Comparison of ENCODE assay signal across 29 cellular contexts in the genomic region with DNA sequence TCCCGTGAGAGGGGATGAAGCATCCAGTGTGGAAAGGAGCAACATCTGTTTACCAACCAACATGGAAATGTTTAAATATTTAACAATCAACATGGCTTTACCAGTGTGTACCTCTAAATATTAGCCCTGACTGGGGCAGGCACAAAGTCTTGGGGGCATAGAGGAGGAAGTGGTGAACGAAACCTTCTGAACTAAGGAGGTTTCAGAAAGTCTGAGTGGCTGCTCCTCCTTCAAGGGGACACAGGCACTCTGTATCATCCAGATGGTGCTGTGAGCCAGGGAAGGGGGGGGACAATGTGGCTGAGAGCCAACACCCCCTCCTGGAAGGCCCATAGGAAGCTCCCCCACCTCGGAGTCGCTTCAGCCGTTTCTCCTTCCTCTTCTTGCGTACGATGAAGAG.
DNase-seq lines count a peak whose midpoint lies in the region; ATAC-seq, FAIRE-seq and TF ChIP-seq lines count a peak whose summit lies in the region.
"Had no signal": no experiment of that assay in that cellular context is flagged by ENCODE, and none has a peak within 500 bp of the region (broad histone marks: within the 10 kb centered on the region; RNA-seq: fewer than 3 reads in every experiment).

No MANE protein-coding gene starts in this region.

- H4K20me1 ChIP-seq in HepG2 (ENCODE audit: insufficient read depth, low read length) = 0 out of 2 replicates have a peak, but pooled peaks cover 3% of the 10 kb centered on the region

- in situ Hi-C loops in HepG2 (cut with HindIII; ENCODE audit: extremely low pct_ligation_motif_present, low pct_unique_long_range_greater_than_20kb) = loop anchor here (25.0 kb wide), 1 partner anchor 502 kb away; a partner anchor contains a TSS

- WGBS in HepG2 (ENCODE audit: low lambda C conversion rate) = 19% methylated on average over 2 of the region's 7 CpGs

- TF ChIP-seq EP300 in HepG2 (IDR thresholded peaks at IDR 0.05; ENCODE audit: low read depth in 2 of 2, low read length in 2 of 2) = no peak
- no peak for TF ChIP-seq EP300 in HepG2 (CRISPR knock-in tag; IDR thresholded peaks at IDR 0.05; ENCODE audit: borderline replicate concordance)

- no peaks in the 10 kb centered on the region for H3K9me3 Mint-ChIP-seq in chondrocyte (ENCODE audit: low read depth)
- H3K9me3 Mint-ChIP-seq: activated CD4-positive, alpha-beta T cell treated with anti-CD3 and anti-CD28 coated beads, Interleukin-2, amount 10 ng/mL, durations not matched to agents 7 days and 5 days; IgD-negative memory B cell; stimulated activated naive CD8-positive, alpha-beta T cell treated with anti-CD3 and anti-CD28 coated beads, Interleukin-15, Interleukin-2, amounts not matched to agents 100 ng/mL and 50 ng/mL, for 24 hours had no signal

- H3K4me2 ChIP-seq in HepG2 (ENCODE audit: low read depth, low read length) = no peak overlapping the region

- H3K27me3 Mint-ChIP-seq in chondrocyte (ENCODE audit: low read depth) = peaks cover 45% of the 10 kb centered on the region

- H3K27ac ChIP-seq in WERI-Rb-1 (no peak overlapping the region), HepG2 (ENCODE audit: extremely low read length, insufficient read depth, low read length) (no peak overlapping the region)
- H3K27ac ChIP-seq: cardiac muscle cell, lower lobe of right lung, right lobe of liver had no signal

- CTCF ChIA-PET in HepG2 (lab: Yijun Ruan, JAX; ENCODE audit: low intra/inter-chr PET ratio, low total read pairs) = no interaction called here

- ATAC-seq in HG03175 (IDR thresholded peaks at IDR 0.05; ENCODE audit: unreplicated experiment) = peak; percentile 57
- no peak for ATAC-seq in HG02884 (IDR thresholded peaks at IDR 0.05; ENCODE audit: unreplicated experiment)
- no peak for ATAC-seq in HepG2
- ATAC-seq: lower lobe of right lung, mucosa of descending colon, PC-3, right lobe of liver, Right ventricle myocardium inferior had no signal

- no peak overlapping the region for H3K9ac ChIP-seq in HepG2 (ENCODE audit: insufficient read depth, low read depth, low read length)

- TF ChIP-seq CTCF in chondrocyte (IDR thresholded peaks at IDR 0.05) (no peak), WERI-Rb-1 (IDR thresholded peaks at IDR 0.05; ENCODE audit: low read depth, low read length) (no peak), HepG2 (CRISPR knock-in tag; IDR thresholded peaks at IDR 0.05) (no peak)

- H3K4me3 Mint-ChIP-seq in chondrocyte (ENCODE audit: unreplicated experiment) = no peak overlapping the region
- H3K4me3 Mint-ChIP-seq: activated CD4-positive, alpha-beta T cell treated with anti-CD3 and anti-CD28 coated beads, Interleukin-2, amount 10 ng/mL, durations not matched to agents 7 days and 5 days; IgD-negative memory B cell; stimulated activated naive CD8-positive, alpha-beta T cell treated with anti-CD3 and anti-CD28 coated beads, Interleukin-15, Interleukin-2, amounts not matched to agents 100 ng/mL and 50 ng/mL, for 24 hours had no signal

- no peak for TF ChIP-seq RAD21 in HepG2 (CRISPR knock-in tag; IDR thresholded peaks at IDR 0.05)

- POLR2A ChIA-PET in HepG2 (lab: Yijun Ruan, JAX) = no interaction called here

- no peak overlapping the region for H3K27ac Mint-ChIP-seq in chondrocyte (ENCODE audit: unreplicated experiment)
- H3K27ac Mint-ChIP-seq: activated CD4-positive, alpha-beta T cell treated with anti-CD3 and anti-CD28 coated beads, Interleukin-2, amount 10 ng/mL, durations not matched to agents 7 days and 5 days; stimulated activated naive CD8-positive, alpha-beta T cell treated with anti-CD3 and anti-CD28 coated beads, Interleukin-15, Interleukin-2, amounts not matched to agents 100 ng/mL and 50 ng/mL, for 24 hours had no signal

- no peak overlapping the region for H3K4me3 ChIP-seq in WERI-Rb-1 (ENCODE audit: low read depth, low read length)
- no peak overlapping the region for H3K4me3 ChIP-seq in HepG2 (replicated peaks in 1 of 3; ENCODE audit: insufficient read depth in 1 of 3, low read depth in 2 of 3, low read length in 3 of 3)
- H3K4me3 ChIP-seq: cardiac muscle cell, lower lobe of right lung, mucosa of descending colon, right lobe of liver had no signal

- FAIRE-seq in GM12892 (lab: Jason Lieb, UNC) (peak; percentile 88), GM19239 (lab: Jason Lieb, UNC) (peak; percentile 68), HepG2 (lab: Jason Lieb, UNC) (no peak)
- FAIRE-seq: GM18507, kidney had no signal

- intact Hi-C loops in HepG2 (cut with micrococcal nuclease; ENCODE audit: unreplicated experiment) = no loop called here

- no peaks in the 10 kb centered on the region for H3K36me3 Mint-ChIP-seq in chondrocyte (ENCODE audit: low read depth)

- no peaks in the 10 kb centered on the region for H3K4me1 ChIP-seq in HepG2 (ENCODE audit: insufficient read depth, low read length)
- H3K4me1 ChIP-seq: lower lobe of right lung, right lobe of liver had no signal

- H3K9me3 ChIP-seq in WERI-Rb-1 (ENCODE audit: severe bottlenecking) = no peaks in the 10 kb centered on the region
- no peaks in the 10 kb centered on the region for H3K9me3 ChIP-seq in HepG2 (ENCODE audit: low read length)
- H3K9me3 ChIP-seq: lower lobe of right lung, mucosa of descending colon, right lobe of liver had no signal

- H2AFZ ChIP-seq in HepG2 (ENCODE audit: low read length) = no peak overlapping the region

- BruUV-seq in HepG2 (replicated peaks; lab: Mats Ljungman, UMichigan) = no TSS peak

- H3K4me1 Mint-ChIP-seq in chondrocyte (ENCODE audit: low read depth) = no peaks in the 10 kb centered on the region
- H3K4me1 Mint-ChIP-seq: activated CD4-positive, alpha-beta T cell treated with anti-CD3 and anti-CD28 coated beads, Interleukin-2, amount 10 ng/mL, durations not matched to agents 7 days and 5 days; IgD-negative memory B cell had no signal

- H3K36me3 ChIP-seq in WERI-Rb-1 = no peaks in the 10 kb centered on the region
- no peaks in the 10 kb centered on the region for H3K36me3 ChIP-seq in HepG2 (replicated peaks in 1 of 2; ENCODE audit: control insufficient read depth in 1 of 2, insufficient read depth in 2 of 2, low read length in 2 of 2)
- H3K36me3 ChIP-seq: cardiac muscle cell, lower lobe of right lung, right lobe of liver had no signal

- no peaks in the 10 kb centered on the region for H3K79me2 ChIP-seq in HepG2 (ENCODE audit: insufficient read depth, low read length)

- no peak for DNase-seq in GM12892 (ENCODE audit: insufficient read length)
- DNase-seq in GM19239 (ENCODE audit: insufficient read length, low spot score) = peak; percentile 52
- peak; percentile 1 for DNase-seq in chondrocyte (ENCODE audit: low spot score)
- DNase-seq in WERI-Rb-1 = no peak
- no peak for DNase-seq in iPS-NIHi11 (ENCODE audit: low spot score)
- no peak for DNase-seq in HepG2 (ENCODE audit: low spot score)
- DNase-seq: ACHN; activated CD4-positive, alpha-beta T cell treated with anti-CD3 and anti-CD28 coated beads, Interleukin-2, amount 10 ng/mL, durations not matched to agents 7 days and 5 days; activated naive CD4-positive, alpha-beta T cell treated with anti-CD3 and anti-CD28 coated beads, Interleukin-2, amount 50 U/mL, for 16 hours; anterior cingulate cortex; Calu3; dermis blood vessel endothelial cell; EL; kidney; lower lobe of right lung; mucosa of descending colon; NCI-H1436; PC-3; posterior cingulate gyrus; right lobe of liver; stimulated activated CD4-positive, alpha-beta T cell treated with anti-CD3 and anti-CD28 coated beads, Interleukin-4, amount 100 ng/mL, for 4 hours; T-helper 9 cell had no signal

- H3K27me3 ChIP-seq in WERI-Rb-1 (ENCODE audit: insufficient read depth, low read depth, severe bottlenecking) = no peaks in the 10 kb centered on the region
- H3K27me3 ChIP-seq in HepG2 (ENCODE audit: control insufficient read depth in 1 of 2, insufficient read depth in 2 of 2, low read length in 2 of 2) = peaks cover 0 to 9% of the 10 kb centered on the region in 2 experiments; a peak in 3 of 5 replicates
- H3K27me3 ChIP-seq: cardiac muscle cell, right lobe of liver had no signal

- no peak for TF ChIP-seq POLR2A in GM12892 (IDR thresholded peaks at IDR 0.05; ENCODE audit: low read depth, low read length)
- no peak for TF ChIP-seq POLR2A in HepG2 (IDR thresholded peaks at IDR 0.05; ENCODE audit: insufficient read depth in 1 of 2, low read depth in 2 of 2, low read length in 2 of 2)

TF ChIP-seq in HepG2, 621 proteins besides CTCF, POLR2A, EP300 and RAD21 (continues in another document):
- TF ChIP-seq ZNF546 (CRISPR knock-in tag; conservative IDR thresholded peaks at IDR 0.05) (no peak), ZNF660 (CRISPR knock-in tag; IDR thresholded peaks at IDR 0.05; ENCODE audit: borderline replicate concordance, low read depth) (no peak), ZNF468 (CRISPR knock-in tag; IDR thresholded peaks at IDR 0.05) (no peak), MYNN (CRISPR knock-in tag; IDR thresholded peaks at IDR 0.05; ENCODE audit: low read depth) (no peak), ZNF777 (CRISPR knock-in tag; IDR thresholded peaks at IDR 0.05) (no peak), BRD4 (CRISPR knock-in tag; IDR thresholded peaks at IDR 0.05) (no peak), HOXA5 (CRISPR knock-in tag; IDR thresholded peaks at IDR 0.05) (no peak)

Comparison
In these comparisons a context has a peak if more than half of its experiments do, and no peak if none do; other contexts are left out.
1. DNase-seq: peak in GM19239 (single experiment) and chondrocyte (single experiment); none in GM12892 (single experiment), WERI-Rb-1 (single experiment), iPS-NIHi11 (single experiment) and HepG2 (single experiment).